ENCODE assay signal across 23 cellular contexts in genomic region chr17:79752175-79752574, GRCh38. TPM values are rescaled to one million over a fixed set of nuclear protein-coding genes. Genes with fewer than 3 reads are reported as not detected.
DNase-seq lines count a peak whose midpoint lies in the region; ATAC-seq, FAIRE-seq and TF ChIP-seq lines count a peak whose summit lies in the region.
"Had no signal": no experiment of that assay in that cellular context is flagged by ENCODE, and none has a peak within 500 bp of the region (broad histone marks: within the 10 kb centered on the region; RNA-seq: fewer than 3 reads in every experiment).

No MANE protein-coding gene starts in this region.

- TF ChIP-seq RAD21 in HepG2 (CRISPR knock-in tag; IDR thresholded peaks at IDR 0.05): no peak

- CTCF ChIA-PET in PC-3 (lab: Charles Lee): no interaction called here
- CTCF ChIA-PET in HepG2 (lab: Yijun Ruan, JAX; ENCODE audit: low intra/inter-chr PET ratio, low total read pairs): interaction anchor here (0.6 kb wide), 1 partner anchor 240 kb away, joined by 3 read pairs; no protein-coding TSS in a partner anchor

- H3K79me2 ChIP-seq in PC-3 (ENCODE audit: low read length) (no peaks in the 10 kb centered on the region), HepG2 (ENCODE audit: insufficient read depth, low read length) (no peaks in the 10 kb centered on the region), neural progenitor cell (ENCODE audit: low read depth) (no peaks in the 10 kb centered on the region)

- intact Hi-C loops in PC-3 (cut with micrococcal nuclease) (loop anchor here (5.0 kb wide), 1 partner anchor 240 kb away; no protein-coding TSS in a partner anchor), HepG2 (cut with micrococcal nuclease; ENCODE audit: unreplicated experiment) (no loop called here)

- H3K27me3 ChIP-seq in PC-3 (ENCODE audit: low read length) (0 out of 2 replicates have a peak, but pooled peaks cover 3% of the 10 kb centered on the region), HepG2 (ENCODE audit: control insufficient read depth in 1 of 2, insufficient read depth in 2 of 2, low read length in 2 of 2) (peaks cover 8 to 34% of the 10 kb centered on the region in 2 experiments), neural progenitor cell (peaks cover 50% of the 10 kb centered on the region)

- no TSS peak for BruUV-seq in PC-3 (replicated peaks; lab: Mats Ljungman, UMichigan)
- no TSS peak for BruUV-seq in HepG2 (replicated peaks; lab: Mats Ljungman, UMichigan)

- H2AFZ ChIP-seq in PC-3 (ENCODE audit: low read length): no peak overlapping the region
- H2AFZ ChIP-seq in HepG2 (ENCODE audit: low read length): no peak overlapping the region
- no peak overlapping the region for H2AFZ ChIP-seq in neural progenitor cell (replicated peaks)

- in situ Hi-C loops in HepG2 (cut with HindIII; ENCODE audit: extremely low pct_ligation_motif_present, low pct_unique_long_range_greater_than_20kb): no loop called here

- no peaks in the 10 kb centered on the region for H3K36me3 ChIP-seq in PC-3 (ENCODE audit: low read depth, low read length)
- no peaks in the 10 kb centered on the region for H3K36me3 ChIP-seq in HepG2 (replicated peaks in 1 of 2; ENCODE audit: control insufficient read depth in 1 of 2, insufficient read depth in 2 of 2, low read length in 2 of 2)
- no peaks in the 10 kb centered on the region for H3K36me3 ChIP-seq in neural progenitor cell
- H3K36me3 ChIP-seq: gastrocnemius medialis, prostate gland had no signal

- no peaks in the 10 kb centered on the region for H4K20me1 ChIP-seq in PC-3 (ENCODE audit: low read length)
- no peaks in the 10 kb centered on the region for H4K20me1 ChIP-seq in HepG2 (ENCODE audit: insufficient read depth, low read length)
- peaks cover 15% of the 10 kb centered on the region for H4K20me1 ChIP-seq in neural progenitor cell (ENCODE audit: low read depth)

- H3K9me3 ChIP-seq in PC-3 (ENCODE audit: low read length): no peaks in the 10 kb centered on the region
- H3K9me3 ChIP-seq in HepG2 (ENCODE audit: low read length): no peaks in the 10 kb centered on the region
- no peaks in the 10 kb centered on the region for H3K9me3 ChIP-seq in neural progenitor cell (ENCODE audit: low read depth)
- H3K9me3 ChIP-seq: gastrocnemius medialis, prostate gland had no signal

- H3K9ac ChIP-seq in PC-3 (ENCODE audit: low read length): 0 out of 2 replicates have a peak overlapping the region, but pooled peaks have one; percentile 6
- no peak overlapping the region for H3K9ac ChIP-seq in HepG2 (ENCODE audit: insufficient read depth, low read depth, low read length)
- H3K9ac ChIP-seq in neural progenitor cell: no peak overlapping the region

- H3K4me3 Mint-ChIP-seq in activated T-cell treated with anti-CD3 and anti-CD28 coated beads, Interleukin-2, amount 50 U/mL, for 24 hours: no peak overlapping the region
- no peak overlapping the region for H3K4me3 Mint-ChIP-seq in stimulated activated effector memory CD8-positive, alpha-beta T cell treated with anti-CD3 and anti-CD28 coated beads, Interleukin-12 subunit alpha, Interleukin-12 subunit beta, amount 100 ng/mL, for 72 hours
- no peak overlapping the region for H3K4me3 Mint-ChIP-seq in neural progenitor cell
- H3K4me3 Mint-ChIP-seq: CD4-positive, alpha-beta memory T cell; nephron progenitor cell had no signal

- no peaks in the 10 kb centered on the region for H3K9me3 Mint-ChIP-seq in activated T-cell treated with anti-CD3 and anti-CD28 coated beads, Interleukin-2, amount 50 U/mL, for 24 hours
- H3K9me3 Mint-ChIP-seq in stimulated activated effector memory CD8-positive, alpha-beta T cell treated with anti-CD3 and anti-CD28 coated beads, Interleukin-12 subunit alpha, Interleukin-12 subunit beta, amount 100 ng/mL, for 72 hours: no peaks in the 10 kb centered on the region
- H3K9me3 Mint-ChIP-seq in neural progenitor cell: no peaks in the 10 kb centered on the region
- H3K9me3 Mint-ChIP-seq: nephron progenitor cell had no signal

- peaks cover 53% of the 10 kb centered on the region for H3K27me3 Mint-ChIP-seq in activated T-cell treated with anti-CD3 and anti-CD28 coated beads, Interleukin-2, amount 50 U/mL, for 24 hours
- peaks cover 19% of the 10 kb centered on the region for H3K27me3 Mint-ChIP-seq in neural progenitor cell (ENCODE audit: insufficient read depth, low read depth)

- ATAC-seq in PC-3: no peak
- no peak for ATAC-seq in HepG2
- peak; percentile 67 for ATAC-seq in stimulated activated effector memory CD8-positive, alpha-beta T cell treated with anti-CD3 and anti-CD28 coated beads, Interleukin-12 subunit alpha, Interleukin-12 subunit beta, amount 100 ng/mL, for 72 hours
- no peak for ATAC-seq in HG02970 (IDR thresholded peaks at IDR 0.05; ENCODE audit: low FRiP score, unreplicated experiment)
- ATAC-seq: gastrocnemius medialis had no signal

- POLR2A ChIA-PET in PC-3 (lab: Charles Lee; ENCODE audit: unreplicated experiment) (no interaction called here), HepG2 (lab: Yijun Ruan, JAX) (interaction anchor here (2.4 kb wide), 1 partner anchor 8 kb away, joined by 6 read pairs; no protein-coding TSS in a partner anchor)

- FAIRE-seq in HepG2 (lab: Jason Lieb, UNC): no peak

- peaks cover 33% of the 10 kb centered on the region for H3K4me1 ChIP-seq in PC-3 (ENCODE audit: insufficient read depth, low read length)
- H3K4me1 ChIP-seq in HepG2 (ENCODE audit: insufficient read depth, low read length): peaks cover 49% of the 10 kb centered on the region
- peaks cover 14% of the 10 kb centered on the region for H3K4me1 ChIP-seq in neural progenitor cell
- H3K4me1 ChIP-seq: gastrocnemius medialis, prostate gland had no signal

- TF ChIP-seq CTCF in PC-3 (conservative IDR thresholded peaks at IDR 0.05; ENCODE audit: low read depth, low read length) (no peak), HepG2 (CRISPR knock-in tag; IDR thresholded peaks at IDR 0.05) (no peak), neural progenitor cell (IDR thresholded peaks at IDR 0.05) (no peak)

- no peaks in the 10 kb centered on the region for H3K36me3 Mint-ChIP-seq in activated T-cell treated with anti-CD3 and anti-CD28 coated beads, Interleukin-2, amount 50 U/mL, for 24 hours (ENCODE audit: low read depth)
- H3K36me3 Mint-ChIP-seq in stimulated activated effector memory CD8-positive, alpha-beta T cell treated with anti-CD3 and anti-CD28 coated beads, Interleukin-12 subunit alpha, Interleukin-12 subunit beta, amount 100 ng/mL, for 72 hours: no peaks in the 10 kb centered on the region
- no peaks in the 10 kb centered on the region for H3K36me3 Mint-ChIP-seq in neural progenitor cell
- H3K36me3 Mint-ChIP-seq: CD4-positive, alpha-beta memory T cell had no signal

- TF ChIP-seq EP300 in HepG2 (IDR thresholded peaks at IDR 0.05; ENCODE audit: low read depth in 2 of 2, low read length in 2 of 2) (no peak), HepG2 (CRISPR knock-in tag; IDR thresholded peaks at IDR 0.05; ENCODE audit: borderline replicate concordance) (no peak)

- H3K27ac Mint-ChIP-seq in activated T-cell treated with anti-CD3 and anti-CD28 coated beads, Interleukin-2, amount 50 U/mL, for 24 hours: no peak overlapping the region
- H3K27ac Mint-ChIP-seq in stimulated activated effector memory CD8-positive, alpha-beta T cell treated with anti-CD3 and anti-CD28 coated beads, Interleukin-12 subunit alpha, Interleukin-12 subunit beta, amount 100 ng/mL, for 72 hours: no peak overlapping the region
- H3K27ac Mint-ChIP-seq in neural progenitor cell: no peak overlapping the region
- H3K27ac Mint-ChIP-seq: CD4-positive, alpha-beta memory T cell; nephron progenitor cell had no signal

- H3K4me2 ChIP-seq in PC-3 (ENCODE audit: low read length): no peak overlapping the region
- no peak overlapping the region for H3K4me2 ChIP-seq in HepG2 (ENCODE audit: low read depth, low read length)
- no peak overlapping the region for H3K4me2 ChIP-seq in neural progenitor cell

- 65% methylated on average over 13 of the region's 13 CpGs for WGBS in HepG2 (ENCODE audit: low lambda C conversion rate)

- TF ChIP-seq POLR2A in HepG2 (IDR thresholded peaks at IDR 0.05; ENCODE audit: insufficient read depth in 1 of 2, low read depth in 2 of 2, low read length in 2 of 2): no peak

- H3K27ac ChIP-seq in PC-3 (ENCODE audit: low read length): peak overlapping the region; percentile 28
- no peak overlapping the region for H3K27ac ChIP-seq in HepG2 (ENCODE audit: extremely low read length, insufficient read depth, low read length)
- H3K27ac ChIP-seq in neural progenitor cell: no peak overlapping the region
- H3K27ac ChIP-seq: gastrocnemius medialis, prostate gland had no signal

- H3K4me3 ChIP-seq in PC-3 (ENCODE audit: low read length) (no peak overlapping the region), HepG2 (replicated peaks in 1 of 3; ENCODE audit: insufficient read depth in 1 of 3, low read depth in 2 of 3, low read length in 3 of 3) (no peak overlapping the region), neural progenitor cell (no peak overlapping the region)
- H3K4me3 ChIP-seq: gastrocnemius medialis, prostate gland had no signal

- peaks cover 13% of the 10 kb centered on the region for H3K4me1 Mint-ChIP-seq in activated T-cell treated with anti-CD3 and anti-CD28 coated beads, Interleukin-2, amount 50 U/mL, for 24 hours (ENCODE audit: low read depth)
- H3K4me1 Mint-ChIP-seq in stimulated activated effector memory CD8-positive, alpha-beta T cell treated with anti-CD3 and anti-CD28 coated beads, Interleukin-12 subunit alpha, Interleukin-12 subunit beta, amount 100 ng/mL, for 72 hours: peaks cover 9% of the 10 kb centered on the region
- peaks cover 12% of the 10 kb centered on the region for H3K4me1 Mint-ChIP-seq in neural progenitor cell

- no peaks in the 10 kb centered on the region for H3K9me2 ChIP-seq in PC-3 (replicated peaks; ENCODE audit: low read length)

- DNase-seq in activated T-cell treated with anti-CD3 and anti-CD28 coated beads for 24 hours (ENCODE audit: low read depth) (peak; percentile 28), PC-3 (peak; percentile 27), HepG2 (ENCODE audit: low spot score) (no peak), RPMI8226 (no peak), neural progenitor cell (ENCODE audit: low spot score) (no peak)
- DNase-seq in activated T-cell treated with anti-CD3 and anti-CD28 coated beads, Interleukin-2, amount 50 U/mL, for 24 hours: no peak
- DNase-seq in stimulated activated effector memory CD8-positive, alpha-beta T cell treated with anti-CD3 and anti-CD28 coated beads, Interleukin-12 subunit alpha, Interleukin-12 subunit beta, amount 100 ng/mL, for 72 hours (ENCODE audit: low spot score in 2 of 2): no peak
- DNase-seq: activated gamma-delta T cell; CD4-positive, alpha-beta memory T cell; central memory CD4-positive, alpha-beta T cell; DND-41; erythroblast; gastrocnemius medialis; Karpas-422; NCI-H1092; NCI-H2081 treated with DMSO at 0.1 percent for 48 hours; NCI-H510A treated with DMSO at 0.1 percent for 48 hours; nephron progenitor cell; SW 1271 had no signal

- H3F3A ChIP-seq in PC-3 (ENCODE audit: low read length, unreplicated experiment) (peaks cover 7% of the 10 kb centered on the region), neural progenitor cell (ENCODE audit: low read depth) (peaks cover 28% of the 10 kb centered on the region)

RNA-seq across cellular contexts. Expression of gene ENPP7, which starts 21.4 kb away (rescaled TPM):
- total RNA-seq in PC-3 (2014; rRNA removed): not detected in 2 replicates
- total RNA-seq in HepG2 (2016; rRNA removed; fragmentation: Illumina TruSeq; extraction: Trizol): 0.76 and 2.2 TPM in 2 replicates
- total RNA-seq in HepG2 (2016; cell fraction: cytosol; rRNA removed; fragmentation: Illumina TruSeq; extraction: Trizol; ENCODE audit: low read depth): 0.30 TPM in 1 of 2 replicates, not detected in the other
- total RNA-seq in HepG2 (2016; cell fraction: insoluble cytoplasmic fraction; rRNA removed; fragmentation: Illumina TruSeq; extraction: Trizol): 0.54 and 2.3 TPM in 2 replicates
- 0.28 and 0.41 TPM in 2 replicates for total RNA-seq in HepG2 (2016; cell fraction: membrane; rRNA removed; fragmentation: Illumina TruSeq; extraction: Trizol)
- 3.2 and 3.4 TPM in 2 replicates for total RNA-seq in HepG2 (2016; cell fraction: nucleus; rRNA removed; fragmentation: Illumina TruSeq; extraction: Trizol)
- polyA plus RNA-seq in HepG2 (2011; rRNA removed): 1.1 and 2.2 TPM in 2 replicates
- 1.2 and 1.3 TPM in 2 replicates for polyA plus RNA-seq in HepG2 (2011; cell fraction: cytosol; rRNA removed)
- 5.5 and 5.6 TPM in 2 replicates for polyA plus RNA-seq in HepG2 (2011; cell fraction: nucleus; rRNA removed)
- 1.7 and 2.5 TPM in 2 replicates for polyA plus RNA-seq in HepG2 (2012)
- 0.20 and 0.24 TPM in 2 replicates for polyA plus RNA-seq in HepG2 (2016; cell fraction: cytosol; fragmentation: Illumina TruSeq; extraction: Trizol; ENCODE audit: low read depth)
- 0.19 and 0.36 TPM in 2 replicates for polyA plus RNA-seq in HepG2 (2016; cell fraction: insoluble cytoplasmic fraction; fragmentation: Illumina TruSeq; extraction: Trizol; ENCODE audit: low read depth)
- 0.15 and 0.29 TPM in 2 replicates for polyA plus RNA-seq in HepG2 (2016; cell fraction: membrane; fragmentation: Illumina TruSeq; extraction: Trizol; ENCODE audit: low read depth)
- 1.4 and 2.3 TPM in 2 replicates for polyA plus RNA-seq in HepG2 (2016; cell fraction: nucleus; fragmentation: Illumina TruSeq; extraction: Trizol; ENCODE audit: insufficient read depth, low read depth)
- 6.6 TPM in 1 of 2 replicates, not detected in the other for polyA minus RNA-seq in HepG2 (2011; rRNA and poly(A)+ RNA removed; ENCODE audit: low replicate concordance)
- polyA minus RNA-seq in HepG2 (2011; cell fraction: cytosol; rRNA and poly(A)+ RNA removed): 0.79 and 1.1 TPM in 2 replicates
- polyA minus RNA-seq in HepG2 (2011; cell fraction: nucleus; rRNA and poly(A)+ RNA removed): 10.6 and 12.7 TPM in 2 replicates
- total RNA-seq in neural progenitor cell (ENCODE audit: low replicate concordance): not detected in 2 replicates
- total RNA-seq: aorta, gastrocnemius medialis, prostate gland, skeletal muscle tissue had no signal

RNA-seq across cellular contexts. Expression of gene CBX2, which starts 25.8 kb away (rescaled TPM):
- 39.2 and 43.9 TPM in 2 replicates for total RNA-seq in PC-3 (2014; rRNA removed)
- total RNA-seq in HepG2 (2016; rRNA removed; fragmentation: Illumina TruSeq; extraction: Trizol): 13.0 and 14.5 TPM in 2 replicates
- 6.8 and 7.5 TPM in 2 replicates for total RNA-seq in HepG2 (2016; cell fraction: cytosol; rRNA removed; fragmentation: Illumina TruSeq; extraction: Trizol; ENCODE audit: low read depth)
- total RNA-seq in HepG2 (2016; cell fraction: insoluble cytoplasmic fraction; rRNA removed; fragmentation: Illumina TruSeq; extraction: Trizol): 11.8 and 15.7 TPM in 2 replicates
- 9.1 and 10.9 TPM in 2 replicates for total RNA-seq in HepG2 (2016; cell fraction: membrane; rRNA removed; fragmentation: Illumina TruSeq; extraction: Trizol)
- 11.8 and 14.3 TPM in 2 replicates for total RNA-seq in HepG2 (2016; cell fraction: nucleus; rRNA removed; fragmentation: Illumina TruSeq; extraction: Trizol)
- polyA plus RNA-seq in HepG2 (2011; rRNA removed): 31.1 and 40.2 TPM in 2 replicates
- polyA plus RNA-seq in HepG2 (2011; cell fraction: cytosol; rRNA removed): 25.9 and 34.2 TPM in 2 replicates
- polyA plus RNA-seq in HepG2 (2011; cell fraction: nucleus; rRNA removed): 90.7 and 95.7 TPM in 2 replicates
- 41.2 and 46.2 TPM in 2 replicates for polyA plus RNA-seq in HepG2 (2012)
- 4.2 and 5.6 TPM in 2 replicates for polyA plus RNA-seq in HepG2 (2016; cell fraction: cytosol; fragmentation: Illumina TruSeq; extraction: Trizol; ENCODE audit: low read depth)
- 9.1 and 12.0 TPM in 2 replicates for polyA plus RNA-seq in HepG2 (2016; cell fraction: insoluble cytoplasmic fraction; fragmentation: Illumina TruSeq; extraction: Trizol; ENCODE audit: low read depth)
- polyA plus RNA-seq in HepG2 (2016; cell fraction: membrane; fragmentation: Illumina TruSeq; extraction: Trizol; ENCODE audit: low read depth): 3.9 and 6.0 TPM in 2 replicates
- polyA plus RNA-seq in HepG2 (2016; cell fraction: nucleus; fragmentation: Illumina TruSeq; extraction: Trizol; ENCODE audit: insufficient read depth, low read depth): 18.6 and 21.1 TPM in 2 replicates
- polyA minus RNA-seq in HepG2 (2011; rRNA and poly(A)+ RNA removed; ENCODE audit: low replicate concordance): 42.9 and 69.2 TPM in 2 replicates
- 31.2 and 31.6 TPM in 2 replicates for polyA minus RNA-seq in HepG2 (2011; cell fraction: cytosol; rRNA and poly(A)+ RNA removed)
- polyA minus RNA-seq in HepG2 (2011; cell fraction: nucleus; rRNA and poly(A)+ RNA removed): 17.8 and 22.4 TPM in 2 replicates
- total RNA-seq in neural progenitor cell (ENCODE audit: low replicate concordance): 53.5 and 155 TPM in 2 replicates
- polyA plus RNA-seq: aorta; CD4-positive, alpha-beta memory T cell had no signal

RNA-seq across cellular contexts. Expression of gene CBX8, which starts 44.7 kb away (rescaled TPM):
- total RNA-seq in PC-3 (2014; rRNA removed) (11.3 and 12.8 TPM in 2 replicates), HepG2 (2016; rRNA removed; fragmentation: Illumina TruSeq; extraction: Trizol) (12.0 and 12.6 TPM in 2 replicates), neural progenitor cell (ENCODE audit: low replicate concordance) (2.8 and 15.2 TPM in 2 replicates)
- total RNA-seq in HepG2 (2016; cell fraction: cytosol; rRNA removed; fragmentation: Illumina TruSeq; extraction: Trizol; ENCODE audit: low read depth): 1.3 and 2.4 TPM in 2 replicates
- 12.8 and 13.5 TPM in 2 replicates for total RNA-seq in HepG2 (2016; cell fraction: insoluble cytoplasmic fraction; rRNA removed; fragmentation: Illumina TruSeq; extraction: Trizol)
- 4.8 and 5.6 TPM in 2 replicates for total RNA-seq in HepG2 (2016; cell fraction: membrane; rRNA removed; fragmentation: Illumina TruSeq; extraction: Trizol)
- 5.7 and 8.6 TPM in 2 replicates for total RNA-seq in HepG2 (2016; cell fraction: nucleus; rRNA removed; fragmentation: Illumina TruSeq; extraction: Trizol)
- 0.34 and 0.76 TPM in 2 replicates for polyA plus RNA-seq in HepG2 (2011; rRNA removed)
- polyA plus RNA-seq in HepG2 (2011; cell fraction: cytosol; rRNA removed): 0.72 and 0.99 TPM in 2 replicates
- 3.4 and 5.0 TPM in 2 replicates for polyA plus RNA-seq in HepG2 (2011; cell fraction: nucleus; rRNA removed)
- polyA plus RNA-seq in HepG2 (2012): 7.4 and 7.7 TPM in 2 replicates
- polyA plus RNA-seq in HepG2 (2016; cell fraction: cytosol; fragmentation: Illumina TruSeq; extraction: Trizol; ENCODE audit: low read depth): 0.54 and 0.80 TPM in 2 replicates
- 10.9 and 11.0 TPM in 2 replicates for polyA plus RNA-seq in HepG2 (2016; cell fraction: insoluble cytoplasmic fraction; fragmentation: Illumina TruSeq; extraction: Trizol; ENCODE audit: low read depth)
- 1.4 TPM in 2 replicates for polyA plus RNA-seq in HepG2 (2016; cell fraction: membrane; fragmentation: Illumina TruSeq; extraction: Trizol; ENCODE audit: low read depth)
- polyA plus RNA-seq in HepG2 (2016; cell fraction: nucleus; fragmentation: Illumina TruSeq; extraction: Trizol; ENCODE audit: insufficient read depth, low read depth): 15.7 and 18.7 TPM in 2 replicates
- 1.2 and 1.6 TPM in 2 replicates for polyA minus RNA-seq in HepG2 (2011; rRNA and poly(A)+ RNA removed; ENCODE audit: low replicate concordance)
- 1.8 and 1.9 TPM in 2 replicates for polyA minus RNA-seq in HepG2 (2011; cell fraction: cytosol; rRNA and poly(A)+ RNA removed)
- polyA minus RNA-seq in HepG2 (2011; cell fraction: nucleus; rRNA and poly(A)+ RNA removed): 0.77 and 0.87 TPM in 2 replicates

Comparison
In these comparisons a context has a peak if more than half of its experiments do, and no peak if none do; other contexts are left out.
1. DNase-seq: peak in activated T-cell treated with anti-CD3 and anti-CD28 coated beads for 24 hours (single experiment) and PC-3 (single experiment); none in activated T-cell treated with anti-CD3 and anti-CD28 coated beads, Interleukin-2, amount 50 U/mL, for 24 hours (single experiment), HepG2 (single experiment), stimulated activated effector memory CD8-positive, alpha-beta T cell treated with anti-CD3 and anti-CD28 coated beads, Interleukin-12 subunit alpha, Interleukin-12 subunit beta, amount 100 ng/mL, for 72 hours (0 of 2), RPMI8226 (single experiment) and neural progenitor cell (single experiment).